In the genomic region with DNA sequence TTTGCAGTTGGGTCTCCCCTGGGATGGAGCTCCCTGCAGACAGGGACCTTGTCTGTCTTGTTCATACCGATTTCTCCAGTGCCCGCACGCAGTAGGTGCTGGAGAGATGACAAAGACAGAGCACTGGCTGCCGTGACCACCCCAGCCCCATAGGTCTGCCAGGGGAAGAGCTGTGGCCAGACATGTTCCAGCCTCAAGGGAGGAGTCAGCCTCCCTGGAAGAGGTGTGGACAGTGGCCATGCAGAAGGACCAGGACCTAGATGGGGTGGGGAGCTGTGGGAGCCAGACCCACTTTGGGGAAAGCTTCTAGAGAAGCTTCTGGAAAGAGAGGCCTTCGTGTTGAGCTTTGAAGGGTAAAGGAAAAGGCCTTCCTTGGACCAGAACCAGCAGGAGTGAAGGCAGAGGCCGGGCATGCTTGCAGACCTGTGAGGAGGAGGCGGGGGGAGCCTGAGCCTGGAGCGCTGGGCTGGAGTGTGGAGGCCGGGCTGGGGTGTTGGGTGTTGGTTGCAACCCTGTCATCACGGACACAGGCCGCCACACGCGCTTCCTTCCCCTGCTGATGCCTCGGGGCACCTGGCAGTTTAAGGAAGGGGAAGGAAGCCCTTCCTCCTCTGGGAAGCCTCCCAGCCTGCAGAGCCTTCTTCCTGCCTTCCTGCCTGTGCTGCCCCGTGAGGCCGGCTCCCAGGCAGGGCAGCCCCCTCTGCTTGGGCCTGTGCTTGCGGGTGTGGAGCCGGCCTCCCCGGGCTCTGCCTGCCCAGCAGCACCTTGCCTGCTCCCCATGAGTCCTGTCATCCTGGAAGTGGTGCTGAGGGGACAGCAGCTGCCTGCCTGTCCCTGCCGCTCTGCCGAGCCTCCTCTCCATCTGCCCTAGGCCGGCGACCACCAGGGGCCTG, we compare ENCODE assay signal across 9 cellular contexts. TPM values are rescaled to one million over a fixed set of nuclear protein-coding genes. Genes with fewer than 3 reads are reported as not detected.
A peak's percentile ranks its signal among the peaks of the same experiment; 100 is the strongest.
DNase-seq lines count a peak whose midpoint lies in the region; ATAC-seq and TF ChIP-seq lines count a peak whose summit lies in the region.
"Had no signal": no experiment of that assay in that cellular context is flagged by ENCODE, and none has a peak within 500 bp of the region (broad histone marks: within the 10 kb centered on the region; RNA-seq: fewer than 3 reads in every experiment).

No MANE protein-coding gene starts in this region.

- no peak for TF ChIP-seq CTCF in epithelial cell of esophagus (IDR thresholded peaks at IDR 0.05; ENCODE audit: insufficient read depth, low read depth, low read length, missing control alignments)
- TF ChIP-seq CTCF in neural progenitor cell (IDR thresholded peaks at IDR 0.05): no peak
- no peak for TF ChIP-seq CTCF in brain microvascular endothelial cell (IDR thresholded peaks at IDR 0.05; ENCODE audit: low read depth, low read length, missing control alignments)
- TF ChIP-seq CTCF in esophagus muscularis mucosa (IDR thresholded peaks at IDR 0.05): no peak

- H3K4me3 ChIP-seq in epithelial cell of esophagus (ENCODE audit: low read length) (no peak overlapping the region), neural progenitor cell (no peak overlapping the region), brain microvascular endothelial cell (ENCODE audit: low read depth, low read length) (no peak overlapping the region), esophagus muscularis mucosa (no peak overlapping the region)

- H3K27ac ChIP-seq in neural progenitor cell (no peak overlapping the region), brain microvascular endothelial cell (no peak overlapping the region), esophagus muscularis mucosa (replicated peaks in 1 of 4) (no peak overlapping the region)

- H3K27me3 ChIP-seq in neural progenitor cell: no peaks in the 10 kb centered on the region
- H3K27me3 ChIP-seq in brain microvascular endothelial cell (replicated peaks): no peaks in the 10 kb centered on the region
- H3K27me3 ChIP-seq in esophagus muscularis mucosa: no peaks in the 10 kb centered on the region

- H3K9me3 ChIP-seq in neural progenitor cell (ENCODE audit: low read depth) (no peaks in the 10 kb centered on the region), esophagus muscularis mucosa (no peaks in the 10 kb centered on the region)

- no peak for ATAC-seq in left colon
- ATAC-seq in GM19455 (IDR thresholded peaks at IDR 0.05; ENCODE audit: unreplicated experiment): no peak

- no peak for TF ChIP-seq POLR2A in esophagus muscularis mucosa (IDR thresholded peaks at IDR 0.05; ENCODE audit: low read depth)

- DNase-seq in ELF-1 (ENCODE audit: low read depth, low spot score): peak; percentile 58
- peak; percentile 55 for DNase-seq in NOMO-1 treated with DMSO at 0.1 percent for 48 hours (lab: John Stamatoyannopoulos, UW; ENCODE audit: unreplicated experiment)
- peak; percentile 82 for DNase-seq in epithelial cell of esophagus (ENCODE audit: low read depth)
- DNase-seq in neural progenitor cell (ENCODE audit: low spot score): peak; percentile 20
- DNase-seq in brain microvascular endothelial cell: no peak
- DNase-seq in esophagus muscularis mucosa (ENCODE audit: extremely low spot score): no peak
- no peak for DNase-seq in left colon
- DNase-seq: NCI-H1436 treated with DMSO at 0.1 percent for 48 hours had no signal

- H3K4me2 ChIP-seq in neural progenitor cell: no peak overlapping the region

- H3K36me3 ChIP-seq in neural progenitor cell (no peaks in the 10 kb centered on the region), brain microvascular endothelial cell (replicated peaks) (peaks cover 5% of the 10 kb centered on the region), esophagus muscularis mucosa (no peaks in the 10 kb centered on the region)

- no peak for TF ChIP-seq EP300 in esophagus muscularis mucosa (IDR thresholded peaks at IDR 0.05)

- no peaks in the 10 kb centered on the region for H3F3A ChIP-seq in neural progenitor cell (ENCODE audit: low read depth)

- peaks cover 47% of the 10 kb centered on the region for H3K4me1 Mint-ChIP-seq in neural progenitor cell

- 58% methylated on average over 14 of the region's 23 CpGs for WGBS in esophagus muscularis mucosa

- peaks cover 69% of the 10 kb centered on the region for H4K20me1 ChIP-seq in neural progenitor cell (ENCODE audit: low read depth)

- no peak overlapping the region for H3K4me3 Mint-ChIP-seq in neural progenitor cell

- no peaks in the 10 kb centered on the region for H3K9me3 Mint-ChIP-seq in neural progenitor cell

- H3K27me3 Mint-ChIP-seq in neural progenitor cell (ENCODE audit: insufficient read depth, low read depth): peaks cover 16% of the 10 kb centered on the region

- intact Hi-C loops in esophagus muscularis mucosa (cut with DNase I) (no loop called here), left colon (cut with DNase I, micrococcal nuclease) (no loop called here)

- H2AFZ ChIP-seq in neural progenitor cell (replicated peaks): no peak overlapping the region

- H3K27ac Mint-ChIP-seq in neural progenitor cell: peak overlapping the region; percentile 95

- H3K36me3 Mint-ChIP-seq in neural progenitor cell: no peaks in the 10 kb centered on the region

- H3K9ac ChIP-seq in neural progenitor cell: no peak overlapping the region

- H3K79me2 ChIP-seq in neural progenitor cell (ENCODE audit: low read depth): peaks cover 28% of the 10 kb centered on the region

- H3K4me1 ChIP-seq in neural progenitor cell (peaks cover 13% of the 10 kb centered on the region), esophagus muscularis mucosa (peaks cover 29 to 60% (median 38%) of the 10 kb centered on the region in 4 donors)

- in situ Hi-C loops in brain microvascular endothelial cell (cut with HindIII; ENCODE audit: low pct_ligation_motif_present, low sequenced_read_pairs): no loop called here

RNA-seq across cellular contexts. Expression of gene RELT, which starts 12.3 kb away (rescaled TPM):
- total RNA-seq in neural progenitor cell (ENCODE audit: low replicate concordance) (5.4 and 15.0 TPM in 2 replicates), esophagus muscularis mucosa (1 to 10 TPM; 1.2 to 7.8 (median 2.2) TPM), left colon (1 to 10 TPM; 2.6 to 3.1 TPM)

Comparison
In these comparisons a context has a peak if more than half of its experiments do, and no peak if none do; other contexts are left out.
1. DNase-seq: peak in ELF-1 (single experiment), NOMO-1 treated with DMSO at 0.1 percent for 48 hours (single experiment), epithelial cell of esophagus (single experiment) and neural progenitor cell (single experiment); none in brain microvascular endothelial cell (single experiment), esophagus muscularis mucosa (single experiment) and left colon (0 of 2).